Comparison of ENCODE assay signal across 12 cellular contexts in the genomic region with DNA sequence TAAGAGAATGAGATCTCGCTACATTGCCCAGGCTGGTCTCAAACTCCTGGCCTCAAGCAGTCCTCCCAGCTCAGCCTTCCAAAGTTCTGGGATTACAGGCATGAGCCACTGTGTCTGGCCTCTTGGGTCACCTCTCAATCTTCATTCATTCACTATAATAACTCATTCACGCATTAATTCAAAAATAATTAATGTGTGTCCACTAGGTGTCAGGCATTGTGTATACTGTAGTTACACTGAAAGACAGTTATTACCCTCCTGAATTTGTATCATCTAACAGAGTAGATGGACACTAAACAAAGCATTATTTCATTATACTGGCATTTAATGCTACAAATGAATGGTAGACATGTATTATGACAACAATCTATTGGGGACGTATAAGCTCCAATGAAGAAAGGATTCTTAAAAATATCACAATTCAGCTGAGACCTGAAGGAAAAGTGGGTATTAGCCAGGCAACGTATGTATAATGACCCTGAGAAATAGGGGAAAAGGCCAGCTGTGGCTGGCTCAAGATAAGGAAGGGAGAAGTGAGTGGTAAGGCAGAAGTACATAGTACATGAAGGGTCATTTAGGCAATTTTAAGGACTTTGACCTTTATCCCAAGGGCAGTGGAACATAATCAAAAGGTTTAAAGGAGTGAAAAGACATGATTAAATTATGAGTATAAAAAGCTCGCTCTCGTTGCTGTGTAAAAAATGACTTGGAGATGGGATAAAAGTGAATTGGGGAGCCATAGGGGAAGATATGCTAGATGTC.
A peak's percentile ranks its signal among the peaks of the same experiment; 100 is the strongest.
DNase-seq lines count a peak whose midpoint lies in the region; ATAC-seq, FAIRE-seq and TF ChIP-seq lines count a peak whose summit lies in the region.
"Had no signal": no experiment of that assay in that cellular context is flagged by ENCODE, and none has a peak within 500 bp of the region (broad histone marks: within the 10 kb centered on the region; RNA-seq: fewer than 3 reads in every experiment).

No MANE protein-coding gene starts in this region.

- H3K9me3 Mint-ChIP-seq in nephron progenitor cell (no peaks in the 10 kb centered on the region), T-cell (no peaks in the 10 kb centered on the region)

- H3K9ac ChIP-seq in mammary epithelial cell (ENCODE audit: insufficient read depth, low read length), result no peak overlapping the region

- peaks cover 6% of the 10 kb centered on the region for H3K27me3 Mint-ChIP-seq in nephron progenitor cell (ENCODE audit: low read depth, poor library complexity)
- no peaks in the 10 kb centered on the region for H3K27me3 Mint-ChIP-seq in T-cell

- in situ Hi-C loops in mammary epithelial cell (cut with MboI; ENCODE audit: low sequenced_read_pairs in 2 of 2), result no loop called here

- H3K36me3 Mint-ChIP-seq in nephron progenitor cell (ENCODE audit: low read depth), result no peaks in the 10 kb centered on the region
- H3K36me3 Mint-ChIP-seq in T-cell, result peaks cover 22% of the 10 kb centered on the region

- H3K4me3 ChIP-seq in GM12865 (ENCODE audit: low read depth, low read length) (no peak overlapping the region), NB4 (ENCODE audit: low read depth, low read length) (no peak overlapping the region), mammary epithelial cell (replicated peaks in 1 of 3; ENCODE audit: insufficient read depth in 1 of 3, low read depth in 2 of 3, low read length in 3 of 3) (no peak overlapping the region)

- POLR2A ChIA-PET in T-cell (lab: Charles Lee), result no interaction called here

- H3K79me2 ChIP-seq in mammary epithelial cell (ENCODE audit: insufficient read depth, low read length), result no peaks in the 10 kb centered on the region

- no peak overlapping the region for H3K4me2 ChIP-seq in mammary epithelial cell (ENCODE audit: insufficient read depth, low read depth, low read length)

- intact Hi-C loops in mammary epithelial cell (cut with micrococcal nuclease), result no loop called here

- dilution Hi-C loops in mammary epithelial cell (cut with HindIII; ENCODE audit: low sequenced_read_pairs), result no loop called here

- CTCF ChIA-PET in mammary epithelial cell (lab: Charles Lee; ENCODE audit: low non-redundant PET) (no interaction called here), T-cell (lab: Charles Lee) (no interaction called here)

- no peak for ATAC-seq in T-cell (replicated peaks in 1 of 4)
- ATAC-seq: sciatic nerve had no signal

- no peak for TF ChIP-seq CTCF in GM12865 (IDR thresholded peaks at IDR 0.05; ENCODE audit: insufficient read depth, low read depth, low read length, missing control alignments)
- no peak for TF ChIP-seq CTCF in NB4 (IDR thresholded peaks at IDR 0.05; ENCODE audit: low read depth, low read length)
- TF ChIP-seq CTCF in mammary epithelial cell (conservative IDR thresholded peaks at IDR 0.05 in 1 of 2, IDR thresholded peaks at IDR 0.05 in 1 of 2; ENCODE audit: extremely low read depth in 1 of 2, insufficient read depth in 1 of 2, low read depth in 1 of 2, low read length in 2 of 2), result peak; percentile 19 to 35
- no peak for TF ChIP-seq CTCF in nephron progenitor cell (IDR thresholded peaks at IDR 0.05)

- H3K9me3 ChIP-seq in mammary epithelial cell (replicated peaks; ENCODE audit: insufficient read depth, low read length), result no peaks in the 10 kb centered on the region

- H3K27me3 ChIP-seq in mammary epithelial cell (ENCODE audit: insufficient read depth, low read length), result no peaks in the 10 kb centered on the region

- BruUV-seq in mammary epithelial cell (replicated peaks; lab: Mats Ljungman, UMichigan), result no TSS peak

- H4K20me1 ChIP-seq in mammary epithelial cell (ENCODE audit: insufficient read depth, low read length), result no peaks in the 10 kb centered on the region

- no peak overlapping the region for H3K4me3 Mint-ChIP-seq in nephron progenitor cell
- no peak overlapping the region for H3K4me3 Mint-ChIP-seq in T-cell

- no peak overlapping the region for H3K27ac ChIP-seq in mammary epithelial cell (ENCODE audit: insufficient read depth, low read depth, low read length)

- FAIRE-seq in GM19239 (lab: Jason Lieb, UNC), result no peak
- FAIRE-seq: islet of Langerhans had no signal

- 86% methylated on average over 6 of the region's 6 CpGs for WGBS in mammary epithelial cell (ENCODE audit: low coverage, missing lambda C conversion rate)

- peaks cover 6% of the 10 kb centered on the region for H3K4me1 ChIP-seq in mammary epithelial cell (ENCODE audit: insufficient read depth, low read length)

- peak; percentile 14 for DNase-seq in GM12865 (ENCODE audit: low read depth)
- DNase-seq in NB4 (ENCODE audit: low read depth), result peak; percentile 32
- DNase-seq in mammary epithelial cell, result no peak
- DNase-seq in nephron progenitor cell, result no peak
- no peak for DNase-seq in GM19239 (ENCODE audit: insufficient read length, low spot score)
- DNase-seq in activated gamma-delta T cell (lab: John Stamatoyannopoulos, UW), result no peak
- no peak for DNase-seq in T-cell
- DNase-seq in cerebellar cortex (ENCODE audit: low spot score), result no peak
- DNase-seq: activated CD4-positive, CD25-positive, alpha-beta regulatory T cell treated with anti-CD3 and anti-CD28 coated beads, Interleukin-2, amount 50 U/mL, for 72 hours; activated effector memory CD4-positive, alpha-beta T cell treated with anti-CD3 and anti-CD28 coated beads, Interleukin-2, amount 50 U/mL, for 16 hours had no signal

- H2AFZ ChIP-seq in mammary epithelial cell (ENCODE audit: low read depth, low read length), result no peak overlapping the region

- no peaks in the 10 kb centered on the region for H3K36me3 ChIP-seq in mammary epithelial cell (ENCODE audit: insufficient read depth, low read length)

- no peak for TF ChIP-seq POLR2A in NB4 (IDR thresholded peaks at IDR 0.05; ENCODE audit: extremely low read depth, insufficient read length)

- H3K4me1 Mint-ChIP-seq in nephron progenitor cell (no peaks in the 10 kb centered on the region), T-cell (no peaks in the 10 kb centered on the region)

- H3K27ac Mint-ChIP-seq in nephron progenitor cell (peak overlapping the region; percentile 5), T-cell (no peak overlapping the region)

Comparison
In these comparisons a context has a peak if more than half of its experiments do, and no peak if none do; other contexts are left out.
1. DNase-seq: peak in GM12865 (single experiment) and NB4 (single experiment); none in mammary epithelial cell (single experiment), nephron progenitor cell (single experiment), GM19239 (single experiment), activated gamma-delta T cell (single experiment), T-cell (0 of 34) and cerebellar cortex (single experiment).
2. CTCF ChIP-seq: peak in mammary epithelial cell (2 of 2); none in GM12865 (single experiment), NB4 (single experiment) and nephron progenitor cell (single experiment).